13 cellular contexts compared by ENCODE assay signal in genomic region chr2:188303363-188304031, GRCh38. TPM values are rescaled to one million over a fixed set of nuclear protein-coding genes. Genes with fewer than 3 reads are reported as not detected.
DNase-seq lines count a peak whose midpoint lies in the region; ATAC-seq and TF ChIP-seq lines count a peak whose summit lies in the region.
"Had no signal": no experiment of that assay in that cellular context is flagged by ENCODE, and none has a peak within 500 bp of the region (broad histone marks: within the 10 kb centered on the region; RNA-seq: fewer than 3 reads in every experiment).

No MANE protein-coding gene starts in this region.

- H4K91ac ChIP-seq in trophoblast cell (ENCODE audit: low read depth, low read length): no peak overlapping the region

- H3K79me2 ChIP-seq in GM23248 (ENCODE audit: insufficient read depth): no peaks in the 10 kb centered on the region
- peaks cover 86% of the 10 kb centered on the region for H3K79me2 ChIP-seq in SK-N-SH (ENCODE audit: insufficient read depth)
- no peaks in the 10 kb centered on the region for H3K79me2 ChIP-seq in trophoblast cell (ENCODE audit: control insufficient read depth, insufficient read depth, low read length, poor library complexity)

- H3K9ac ChIP-seq in GM23248 (no peak overlapping the region), SK-N-SH (no peak overlapping the region), trophoblast cell (ENCODE audit: low read length) (no peak overlapping the region)

- no peak overlapping the region for H2AK5ac ChIP-seq in trophoblast cell (ENCODE audit: low read length)

- H3K27ac ChIP-seq in GM23248: no peak overlapping the region
- H3K27ac ChIP-seq in SK-N-SH (ENCODE audit: low read depth in 2 of 2, low read length in 1 of 2): peak overlapping the region; percentile 64 to 67
- peak overlapping the region; percentile 66 for H3K27ac ChIP-seq in trophoblast cell (ENCODE audit: low read depth, low read length)

- POLR2A ChIA-PET in SK-N-SH (lab: Yijun Ruan, JAX): interaction anchor here (1.3 kb wide), 1 partner anchor 12 kb away, joined by 4 read pairs; the partner anchor contains the start of gene GULP1

- H3K4me3 ChIP-seq in GM23248 (0 out of 2 replicates have a peak overlapping the region, but pooled peaks have one; percentile 29), SK-N-SH (ENCODE audit: low read depth in 2 of 2, low read length in 1 of 2) (no peak overlapping the region), trophoblast cell (ENCODE audit: low read depth, low read length) (no peak overlapping the region)

- no peak overlapping the region for H2BK5ac ChIP-seq in trophoblast cell (ENCODE audit: low read depth, low read length, poor library complexity)

- H3K4me2 ChIP-seq in GM23248 (ENCODE audit: unreplicated experiment) (peak overlapping the region; percentile 44), SK-N-SH (0 out of 2 replicates have a peak overlapping the region, but pooled peaks have one; percentile 8), trophoblast cell (ENCODE audit: low read length) (peak overlapping the region; percentile 43)

- H3K79me1 ChIP-seq in trophoblast cell (ENCODE audit: low read length): peaks cover 12% of the 10 kb centered on the region

- no peak overlapping the region for H3K4ac ChIP-seq in trophoblast cell (ENCODE audit: low read depth, low read length)

- H2BK12ac ChIP-seq in trophoblast cell (ENCODE audit: low read length): no peak overlapping the region

- H2BK120ac ChIP-seq in trophoblast cell (ENCODE audit: insufficient read depth, low read length, poor library complexity): no peak overlapping the region

- H2AFZ ChIP-seq in GM23248 (no peak overlapping the region), SK-N-SH (ENCODE audit: low read depth) (no peak overlapping the region), trophoblast cell (ENCODE audit: insufficient read depth, low read length, poor library complexity) (no peak overlapping the region)

- ATAC-seq in HG03108 (IDR thresholded peaks at IDR 0.05; ENCODE audit: unreplicated experiment) (no peak), GM21367 (IDR thresholded peaks at IDR 0.05; ENCODE audit: unreplicated experiment) (no peak)
- ATAC-seq: stimulated activated effector memory CD8-positive, alpha-beta T cell treated with anti-CD3 and anti-CD28 coated beads, Interleukin-12 subunit alpha, Interleukin-12 subunit beta, amount 100 ng/mL, for 72 hours had no signal

- H4K8ac ChIP-seq in trophoblast cell (ENCODE audit: low read depth, low read length): no peak overlapping the region

- peaks cover 23% of the 10 kb centered on the region for H3K4me1 ChIP-seq in GM23248 (ENCODE audit: insufficient read depth)
- peaks cover 30 to 42% of the 10 kb centered on the region in 2 experiments for H3K4me1 ChIP-seq in SK-N-SH (ENCODE audit: control insufficient read depth in 1 of 2, insufficient read depth in 2 of 2, low read depth in 1 of 2, low read length in 1 of 2)
- H3K4me1 ChIP-seq in trophoblast cell (ENCODE audit: control insufficient read depth in 1 of 2, insufficient read depth in 2 of 2, low read length in 2 of 2): peaks cover 6 to 13% of the 10 kb centered on the region in 2 experiments

- WGBS in GM23248 (ENCODE audit: low coverage in 1 of 2, low lambda C conversion rate in 2 of 2, missing lambda C conversion rate in 2 of 2), 2 experiments: 65% methylated on average over 2 of the region's 2 CpGs
- WGBS in SK-N-SH (ENCODE audit: low lambda C conversion rate): 73% methylated on average over 2 of the region's 2 CpGs
- no CpG with 5 or more reads among the region's 2 CpGs for WGBS in trophoblast cell (ENCODE audit: extremely low coverage, insufficient coverage, insufficient read length)

- H3K14ac ChIP-seq in trophoblast cell (ENCODE audit: low read length): no peak overlapping the region

- H3K18ac ChIP-seq in trophoblast cell (ENCODE audit: low read length): no peak overlapping the region

- no peak for TF ChIP-seq CTCF in SK-N-SH (IDR thresholded peaks at IDR 0.05)

- peak; percentile 56 for DNase-seq in GM23248
- no peak for DNase-seq in SK-N-SH
- DNase-seq in fibroblast of peridontal ligament (ENCODE audit: extremely low read depth): peak; percentile 64
- DNase-seq in trophoblast cell: peak; percentile 71 to 88
- no peak for DNase-seq in activated CD4-positive, CD25-positive, alpha-beta regulatory T cell (lab: John Stamatoyannopoulos, UW)
- no peak for DNase-seq in amygdala (lab: John Stamatoyannopoulos, UW)
- DNase-seq: activated CD4-positive, alpha-beta memory T cell treated with anti-CD3 and anti-CD28 coated beads, Interleukin-2, amount 10 ng/mL, durations not matched to agents 7 days and 5 days; DMS79 treated with DMSO at 0.1 percent for 48 hours; NCI-H2029 treated with DMSO at 0.1 percent for 48 hours; SHP77 had no signal

- no peak overlapping the region for H4K12ac ChIP-seq in trophoblast cell (ENCODE audit: low read depth, low read length)

- in situ Hi-C loops in GM23248 (cut with MboI): no loop called here

- no peaks in the 10 kb centered on the region for H4K20me1 ChIP-seq in GM23248 (ENCODE audit: insufficient read depth)
- no peaks in the 10 kb centered on the region for H4K20me1 ChIP-seq in SK-N-SH (ENCODE audit: insufficient read depth)

- TF ChIP-seq RAD21 in SK-N-SH (IDR thresholded peaks at IDR 0.05; ENCODE audit: low read length): no peak

- no peaks in the 10 kb centered on the region for H3K27me3 ChIP-seq in GM23248 (replicated peaks; ENCODE audit: insufficient read depth)
- no peaks in the 10 kb centered on the region for H3K27me3 ChIP-seq in SK-N-SH (ENCODE audit: insufficient read depth)
- H3K27me3 ChIP-seq in trophoblast cell (ENCODE audit: insufficient read depth, low read length): no peaks in the 10 kb centered on the region

- H3K36me3 ChIP-seq in GM23248 (ENCODE audit: low read depth): no peaks in the 10 kb centered on the region
- no peaks in the 10 kb centered on the region for H3K36me3 ChIP-seq in SK-N-SH (replicated peaks in 1 of 2; ENCODE audit: control insufficient read depth in 1 of 2, insufficient read depth in 2 of 2, low read length in 1 of 2)
- no peaks in the 10 kb centered on the region for H3K36me3 ChIP-seq in trophoblast cell (ENCODE audit: control insufficient read depth in 1 of 2, insufficient read depth in 2 of 2, low read length in 2 of 2)

- TF ChIP-seq EP300 in SK-N-SH (IDR thresholded peaks at IDR 0.05; ENCODE audit: borderline replicate concordance in 1 of 2, low read depth in 1 of 2, low read length in 1 of 2): peak in 1 of 2 experiments; percentile 22; a peak in 1 of 4 replicates

- H3K23ac ChIP-seq in trophoblast cell (ENCODE audit: low read length): no peak overlapping the region

- H3K9me2 ChIP-seq in GM23248 (ENCODE audit: insufficient read depth): peaks cover 5% of the 10 kb centered on the region
- H3K9me2 ChIP-seq in SK-N-SH: no peaks in the 10 kb centered on the region

- CTCF ChIA-PET in SK-N-SH (lab: Yijun Ruan, JAX): no interaction called here

- H3F3A ChIP-seq in GM23248 (ENCODE audit: insufficient read depth): peaks cover 17% of the 10 kb centered on the region; the same call in 1 of the 2 replicates
- peaks cover 43% of the 10 kb centered on the region for H3F3A ChIP-seq in SK-N-SH (replicated peaks; ENCODE audit: insufficient read depth)

- no peaks in the 10 kb centered on the region for H3K9me3 ChIP-seq in GM23248 (ENCODE audit: low read depth)
- H3K9me3 ChIP-seq in SK-N-SH: no peaks in the 10 kb centered on the region
- H3K9me3 ChIP-seq in trophoblast cell (ENCODE audit: insufficient read depth, low read depth, low read length): no peaks in the 10 kb centered on the region

TF ChIP-seq in SK-N-SH, 30 proteins besides CTCF, POLR2A, EP300 and RAD21:
- no peak for TF ChIP-seq YY1 (IDR thresholded peaks at IDR 0.05; ENCODE audit: low read depth)
- 0 out of 2 replicates have a peak, but pooled peaks have one; percentile 15 for TF ChIP-seq POLR2AphosphoS5 (IDR thresholded peaks at IDR 0.05; ENCODE audit: low read depth, low read length)
- TF ChIP-seq MAX (IDR thresholded peaks at IDR 0.05; ENCODE audit: low read depth): no peak
- TF ChIP-seq RXRA (IDR thresholded peaks at IDR 0.05; ENCODE audit: borderline replicate concordance, low read depth): peak; percentile 35; the same call in 1 of the 2 replicates
- peak; percentile 57; the same call in 1 of the 2 replicates for TF ChIP-seq TEAD4 (IDR thresholded peaks at IDR 0.05; ENCODE audit: borderline replicate concordance, insufficient read depth)
- peak; percentile 62 for TF ChIP-seq JUND (IDR thresholded peaks at IDR 0.05)
- peak; percentile 76 for TF ChIP-seq PBX3 (IDR thresholded peaks at IDR 0.05)
- TF ChIP-seq FOSL2 (IDR thresholded peaks at IDR 0.05; ENCODE audit: borderline replicate concordance, low read depth): peak; percentile 32; the same call in 1 of the 2 replicates
- no peak for TF ChIP-seq RCOR1 (IDR thresholded peaks at IDR 0.05; ENCODE audit: low read length)

RNA-seq across cellular contexts. Expression of gene GULP1, which starts 11.8 kb away (rescaled TPM):
- total RNA-seq in GM23248 (2014; rRNA removed; shearing (Covaris generic)): 11.1 and 11.9 TPM in 2 replicates
- 6.1 and 6.8 TPM in 2 replicates for polyA plus RNA-seq in GM23248 (2016; fragmentation: Nextera tagmentation; extraction: Ambion mirVana)
- 33.8 and 35.0 TPM in 2 replicates for polyA plus RNA-seq in SK-N-SH (2012; rRNA removed)
- 41.0 and 47.1 TPM in 2 replicates for polyA plus RNA-seq in SK-N-SH (2012; cell fraction: cytosol; rRNA removed)
- polyA plus RNA-seq in SK-N-SH (2012; cell fraction: nucleus; rRNA removed): 29.7 and 32.6 TPM in 2 replicates
- 38.6 and 39.1 TPM in 2 replicates for polyA plus RNA-seq in trophoblast cell (2013)
- total RNA-seq: activated CD4-positive, alpha-beta memory T cell treated with anti-CD3 and anti-CD28 coated beads, Interleukin-2, amount 10 ng/mL, durations not matched to agents 7 days and 5 days had no signal

Comparison
In these comparisons a context has a peak if more than half of its experiments do, and no peak if none do; other contexts are left out.
1. DNase-seq: peak in GM23248 (single experiment), fibroblast of peridontal ligament (single experiment) and trophoblast cell (2 of 2); none in SK-N-SH (single experiment), activated CD4-positive, CD25-positive, alpha-beta regulatory T cell (0 of 4) and amygdala (0 of 56).
2. Peak in every context shown above with its lines, with median percentiles within 50 percentile points of each other: H3K4me2 ChIP-seq.